ENCODE assay signal across 12 cellular contexts in the genomic region with DNA sequence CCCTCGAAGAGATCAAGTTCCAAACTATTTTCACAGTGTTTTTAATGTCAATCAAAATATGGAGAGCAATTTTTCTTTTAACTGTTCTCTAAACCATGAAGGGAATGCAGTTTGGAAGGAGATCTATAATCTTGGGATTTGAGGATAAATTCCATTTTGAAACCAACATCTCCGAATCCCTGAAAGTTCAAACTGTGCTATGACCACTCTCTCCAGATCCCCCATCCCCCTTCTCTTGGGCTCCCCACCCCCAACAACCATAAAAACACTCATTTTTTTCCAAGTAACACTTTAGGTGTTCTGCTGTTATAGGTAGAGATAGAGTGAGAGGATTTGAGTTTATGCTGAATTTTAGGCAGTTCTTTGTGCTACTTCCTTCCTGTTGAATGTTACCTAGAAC. TPM values are rescaled to one million over a fixed set of nuclear protein-coding genes. Genes with fewer than 3 reads are reported as not detected.
A peak's percentile ranks its signal among the peaks of the same experiment; 100 is the strongest.
DNase-seq lines count a peak whose midpoint lies in the region; ATAC-seq, FAIRE-seq and TF ChIP-seq lines count a peak whose summit lies in the region.
"Had no signal": no experiment of that assay in that cellular context is flagged by ENCODE, and none has a peak within 500 bp of the region (broad histone marks: within the 10 kb centered on the region; RNA-seq: fewer than 3 reads in every experiment).

No MANE protein-coding gene starts in this region.

- H3K27ac ChIP-seq in HUES48 (ENCODE audit: low read depth, low read length) (peak overlapping the region; percentile 98), left lung (peak overlapping the region; percentile 73 to 83), subcutaneous abdominal adipose tissue (ENCODE audit: low read depth, low read length) (peak overlapping the region; percentile 85)

- peak overlapping the region; percentile 96 for H3K9ac ChIP-seq in HUES48 (ENCODE audit: low read depth, low read length)
- H3K9ac ChIP-seq in subcutaneous abdominal adipose tissue (ENCODE audit: low read length in 5 of 5), result no peak overlapping the region

- H3K9me3 Mint-ChIP-seq in T-helper 2 cell treated with Interferon-gamma antibody and Interleukin-4, amounts not matched to agents 5 μg/mL and 100 μg/mL, for 36 hours, result no peaks in the 10 kb centered on the region
- H3K9me3 Mint-ChIP-seq: activated CD4-positive, alpha-beta T cell treated with anti-CD3 and anti-CD28 coated beads, Interleukin-2, amount 10 ng/mL, durations not matched to agents 24 days and 14 days had no signal

- no peak for TF ChIP-seq POLR2A in GM12892 (IDR thresholded peaks at IDR 0.05; ENCODE audit: low read depth, low read length)

- H3K27ac Mint-ChIP-seq in T-helper 2 cell treated with Interferon-gamma antibody and Interleukin-4, amounts not matched to agents 5 μg/mL and 100 μg/mL, for 36 hours, result no peak overlapping the region
- H3K27ac Mint-ChIP-seq: activated CD4-positive, alpha-beta T cell treated with anti-CD3 and anti-CD28 coated beads, Interleukin-2, amount 10 ng/mL, durations not matched to agents 24 days and 14 days; activated naive CD8-positive, alpha-beta T cell had no signal

- TF ChIP-seq CTCF in bronchial epithelial cell (IDR thresholded peaks at IDR 0.05; ENCODE audit: insufficient read depth, low read length, severe bottlenecking) (no peak), left lung (IDR thresholded peaks at IDR 0.05) (no peak)

- no peaks in the 10 kb centered on the region for H3K9me3 ChIP-seq in HUES48 (ENCODE audit: control insufficient read depth, insufficient read depth, low read length)
- no peaks in the 10 kb centered on the region for H3K9me3 ChIP-seq in left lung
- H3K9me3 ChIP-seq in subcutaneous abdominal adipose tissue (ENCODE audit: control insufficient read depth in 5 of 5, low read length in 5 of 5), result no peaks in the 10 kb centered on the region
- H3K9me3 ChIP-seq: pancreas had no signal

- H3K36me3 ChIP-seq in HUES48 (ENCODE audit: control insufficient read depth, insufficient read depth, low read length) (peaks cover 17% of the 10 kb centered on the region; the same call in 1 of the 2 replicates), bronchial epithelial cell (ENCODE audit: control insufficient read depth, insufficient read depth, low read length) (peaks cover 8% of the 10 kb centered on the region), left lung (no peaks in the 10 kb centered on the region), subcutaneous abdominal adipose tissue (ENCODE audit: control insufficient read depth in 5 of 5, insufficient read depth in 5 of 5, low read length in 5 of 5) (peaks cover 0 to 3% (median 0%) of the 10 kb centered on the region in 5 donors)
- H3K36me3 ChIP-seq: pancreas had no signal

- no peak for DNase-seq in bronchial epithelial cell (ENCODE audit: low read depth)
- no peak for DNase-seq in left lung
- DNase-seq in GM12892 (ENCODE audit: insufficient read length), result no peak
- DNase-seq in T-helper 2 cell treated with Interferon-gamma antibody and Interleukin-4, amounts not matched to agents 5 μg/mL and 100 μg/mL, for 36 hours (ENCODE audit: low spot score), result no peak
- no peak for DNase-seq in stimulated activated CD4-positive, alpha-beta T cell treated with anti-CD3 and anti-CD28 coated beads, Interleukin-2, amount 100 ng/mL, for 48 hours
- DNase-seq: NCI-H187 treated with DMSO at 0.1 percent for 48 hours, pancreas had no signal

- peaks cover 7% of the 10 kb centered on the region for H3K4me1 Mint-ChIP-seq in T-helper 2 cell treated with Interferon-gamma antibody and Interleukin-4, amounts not matched to agents 5 μg/mL and 100 μg/mL, for 36 hours (ENCODE audit: low read depth)

- FAIRE-seq in bronchial epithelial cell (lab: Jason Lieb, UNC) (no peak), GM12892 (lab: Jason Lieb, UNC) (no peak)
- FAIRE-seq: pancreas had no signal

- peaks cover 49% of the 10 kb centered on the region for H3K4me1 ChIP-seq in HUES48 (ENCODE audit: control insufficient read depth, insufficient read depth, low read length)
- peaks cover 6 to 21% of the 10 kb centered on the region in 2 donors for H3K4me1 ChIP-seq in left lung
- H3K4me1 ChIP-seq in subcutaneous abdominal adipose tissue (ENCODE audit: control insufficient read depth in 5 of 5, insufficient read depth in 5 of 5, low read length in 5 of 5), result peaks cover 0 to 54% (median 28%) of the 10 kb centered on the region in 5 donors
- H3K4me1 ChIP-seq: pancreas had no signal

- H3K27me3 ChIP-seq in HUES48 (ENCODE audit: control insufficient read depth, insufficient read depth, low read length), result no peaks in the 10 kb centered on the region
- H3K27me3 ChIP-seq in bronchial epithelial cell (ENCODE audit: control insufficient read depth, insufficient read depth, low read length), result no peaks in the 10 kb centered on the region
- peaks cover 0 to 11% of the 10 kb centered on the region in 2 donors for H3K27me3 ChIP-seq in left lung
- no peaks in the 10 kb centered on the region for H3K27me3 ChIP-seq in subcutaneous abdominal adipose tissue (ENCODE audit: control insufficient read depth in 5 of 5, insufficient read depth in 4 of 5, low read length in 5 of 5)
- H3K27me3 ChIP-seq: pancreas had no signal

- H3K4me3 Mint-ChIP-seq in T-helper 2 cell treated with Interferon-gamma antibody and Interleukin-4, amounts not matched to agents 5 μg/mL and 100 μg/mL, for 36 hours, result no peak overlapping the region
- H3K4me3 Mint-ChIP-seq: activated CD4-positive, alpha-beta T cell treated with anti-CD3 and anti-CD28 coated beads, Interleukin-2, amount 10 ng/mL, durations not matched to agents 24 days and 14 days; activated naive CD8-positive, alpha-beta T cell had no signal

- peak overlapping the region; percentile 88 for H3K4me3 ChIP-seq in HUES48 (ENCODE audit: low read depth, low read length)
- peak overlapping the region; percentile 41 for H3K4me3 ChIP-seq in bronchial epithelial cell (ENCODE audit: low read depth, low read length)
- H3K4me3 ChIP-seq in left lung, result peak overlapping the region; percentile 35 to 44
- peak overlapping the region in 4 of 5 donors; percentile 70 to 89 (median 76) for H3K4me3 ChIP-seq in subcutaneous abdominal adipose tissue (ENCODE audit: low read depth in 1 of 5, low read length in 5 of 5)

- intact Hi-C loops in left lung (cut with DNase I), result loop anchor here in 1 of 2 donors (10.0 kb wide), 1 partner anchor 154 kb away; no protein-coding TSS in a partner anchor

- no peaks in the 10 kb centered on the region for H3K27me3 Mint-ChIP-seq in T-helper 2 cell treated with Interferon-gamma antibody and Interleukin-4, amounts not matched to agents 5 μg/mL and 100 μg/mL, for 36 hours (ENCODE audit: low read depth)
- H3K27me3 Mint-ChIP-seq: activated CD4-positive, alpha-beta T cell treated with anti-CD3 and anti-CD28 coated beads, Interleukin-2, amount 10 ng/mL, durations not matched to agents 24 days and 14 days; activated naive CD8-positive, alpha-beta T cell had no signal

- H3K36me3 Mint-ChIP-seq in T-helper 2 cell treated with Interferon-gamma antibody and Interleukin-4, amounts not matched to agents 5 μg/mL and 100 μg/mL, for 36 hours (ENCODE audit: low read depth), result no peaks in the 10 kb centered on the region
- H3K36me3 Mint-ChIP-seq: activated naive CD8-positive, alpha-beta T cell had no signal

- no peak for ATAC-seq in left lung
- ATAC-seq in HG03442 (IDR thresholded peaks at IDR 0.05; ENCODE audit: unreplicated experiment), result no peak
- ATAC-seq: pancreas had no signal

RNA-seq across cellular contexts. Expression of gene CALD1, which starts 1.7 kb away (rescaled TPM):
- total RNA-seq in bronchial epithelial cell, result 71.3 and 102 TPM in 2 replicates
- 100 to 1,000 TPM; 137 to 208 TPM for total RNA-seq in left lung
- 0.55 TPM for polyA plus RNA-seq in GM12892 (2012; ENCODE audit: missing spikeins)
